11 cellular contexts compared by ENCODE assay signal in genomic region chr12:124827588-124828184, GRCh38. TPM values are rescaled to one million over a fixed set of nuclear protein-coding genes. Genes with fewer than 3 reads are reported as not detected.
DNase-seq lines count a peak whose midpoint lies in the region; ATAC-seq and TF ChIP-seq lines count a peak whose summit lies in the region.
"Had no signal": no experiment of that assay in that cellular context is flagged by ENCODE, and none has a peak within 500 bp of the region (broad histone marks: within the 10 kb centered on the region; RNA-seq: fewer than 3 reads in every experiment).

No MANE protein-coding gene starts in this region.

- no peak overlapping the region for H3K4me3 ChIP-seq in smooth muscle cell

- WGBS in smooth muscle cell (ENCODE audit: low lambda C conversion rate), result 78% methylated on average over 15 of the region's 15 CpGs

- no peaks in the 10 kb centered on the region for H3K4me1 ChIP-seq in smooth muscle cell (ENCODE audit: low read depth)

- H3K27me3 ChIP-seq in smooth muscle cell (ENCODE audit: low read depth), result no peaks in the 10 kb centered on the region

- H3K4me3 Mint-ChIP-seq in activated T-helper 17 cell treated with anti-CD3 and anti-CD28 coated beads, Interleukin-2, amount 50 U/mL, for 72 hours, result no peak overlapping the region

- H2AFZ ChIP-seq in smooth muscle cell (ENCODE audit: low read depth), result no peak overlapping the region

- TF ChIP-seq CTCF in smooth muscle cell (IDR thresholded peaks at IDR 0.05; ENCODE audit: borderline replicate concordance, insufficient read depth, poor library complexity, severe bottlenecking), result no peak

- H4K20me1 ChIP-seq in smooth muscle cell (ENCODE audit: low read depth), result no peaks in the 10 kb centered on the region

- peak overlapping the region; percentile 13 for H3K27ac Mint-ChIP-seq in activated T-helper 17 cell treated with anti-CD3 and anti-CD28 coated beads, Interleukin-2, amount 50 U/mL, for 72 hours

- H3K27ac ChIP-seq in smooth muscle cell (ENCODE audit: low read depth), result peak overlapping the region; percentile 53

- peak; percentile 19 for DNase-seq in NCI-H1092 treated with DMSO at 0.1 percent for 48 hours (lab: John Stamatoyannopoulos, UW)
- DNase-seq in NCI-H1092 (lab: John Stamatoyannopoulos, UW), result no peak
- no peak for DNase-seq in smooth muscle cell (lab: John Stamatoyannopoulos, UW; ENCODE audit: unreplicated experiment)
- DNase-seq in hippocampal formation (lab: John Stamatoyannopoulos, UW), result no peak
- DNase-seq: 8988T, GDM1, glutamatergic neuron had no signal

- no peaks in the 10 kb centered on the region for H3K4me1 Mint-ChIP-seq in activated T-helper 17 cell treated with anti-CD3 and anti-CD28 coated beads, Interleukin-2, amount 50 U/mL, for 72 hours

- no peaks in the 10 kb centered on the region for H3K9me3 Mint-ChIP-seq in activated T-helper 17 cell treated with anti-CD3 and anti-CD28 coated beads, Interleukin-2, amount 50 U/mL, for 72 hours

- no peaks in the 10 kb centered on the region for H3K36me3 Mint-ChIP-seq in activated T-helper 17 cell treated with anti-CD3 and anti-CD28 coated beads, Interleukin-2, amount 50 U/mL, for 72 hours (ENCODE audit: low read depth)

- H3K27me3 Mint-ChIP-seq in activated T-helper 17 cell treated with anti-CD3 and anti-CD28 coated beads, Interleukin-2, amount 50 U/mL, for 72 hours, result no peaks in the 10 kb centered on the region

- no peaks in the 10 kb centered on the region for H3F3A ChIP-seq in smooth muscle cell (ENCODE audit: low read depth)

- H3K9me3 ChIP-seq in smooth muscle cell (replicated peaks; ENCODE audit: low read depth), result no peaks in the 10 kb centered on the region

- H3K36me3 ChIP-seq in smooth muscle cell (ENCODE audit: low read depth), result no peaks in the 10 kb centered on the region

- ATAC-seq in HG03432 (IDR thresholded peaks at IDR 0.05; ENCODE audit: unreplicated experiment) (peak; percentile 60), GM21737 (IDR thresholded peaks at IDR 0.05; ENCODE audit: unreplicated experiment) (no peak), HG03159 (IDR thresholded peaks at IDR 0.05; ENCODE audit: unreplicated experiment) (no peak)
- ATAC-seq in activated T-helper 17 cell treated with anti-CD3 and anti-CD28 coated beads, Interleukin-2, amount 50 U/mL, for 72 hours (replicated peaks), result peak; percentile 59

- H3K79me2 ChIP-seq in smooth muscle cell (ENCODE audit: low read depth), result no peaks in the 10 kb centered on the region

- H3K4me2 ChIP-seq in smooth muscle cell, result no peak overlapping the region

- no peak overlapping the region for H3K9ac ChIP-seq in smooth muscle cell (ENCODE audit: low read depth)

RNA-seq across cellular contexts. Expression of gene SCARB1, which starts 36.0 kb away (rescaled TPM):
- total RNA-seq in activated T-helper 17 cell treated with anti-CD3 and anti-CD28 coated beads, Interleukin-2, amount 50 U/mL, for 72 hours, result 10 to 100 TPM; 17.9 to 20.9 TPM
- total RNA-seq in smooth muscle cell, result 4.5 and 6.8 TPM in 2 replicates
- polyA plus RNA-seq in smooth muscle cell, result 10.1 and 16.9 TPM in 2 replicates

Comparison
In these comparisons a context has a peak if more than half of its experiments do, and no peak if none do; other contexts are left out.
1. ATAC-seq: peak in HG03432 (single experiment) and activated T-helper 17 cell treated with anti-CD3 and anti-CD28 coated beads, Interleukin-2, amount 50 U/mL, for 72 hours (single experiment); none in GM21737 (single experiment) and HG03159 (single experiment).